In the genomic region with DNA sequence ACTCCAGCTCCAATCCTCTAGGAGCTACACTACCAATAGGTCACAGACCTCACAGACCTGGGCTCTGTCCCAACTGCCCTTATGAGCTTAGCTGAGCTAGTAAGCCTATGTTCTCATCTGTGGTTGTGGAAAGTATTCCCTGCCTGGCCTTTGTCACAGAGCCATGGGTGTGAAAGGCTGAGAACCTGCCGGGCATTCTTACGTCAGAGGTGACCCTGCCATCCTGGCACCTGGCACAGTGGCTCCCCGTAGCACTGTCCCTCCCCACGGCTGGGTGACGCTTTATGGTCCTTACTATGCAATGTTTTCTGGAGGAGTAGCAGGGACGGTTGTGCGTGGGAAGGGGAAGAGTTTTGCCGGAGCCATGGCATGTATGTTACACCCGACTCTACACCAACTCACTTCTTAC, we compare ENCODE assay signal across 15 cellular contexts. TPM values are rescaled to one million over a fixed set of nuclear protein-coding genes. Genes with fewer than 3 reads are reported as not detected.
DNase-seq lines count a peak whose midpoint lies in the region; ATAC-seq and TF ChIP-seq lines count a peak whose summit lies in the region.
"Had no signal": no experiment of that assay in that cellular context is flagged by ENCODE, and none has a peak within 500 bp of the region (broad histone marks: within the 10 kb centered on the region; RNA-seq: fewer than 3 reads in every experiment).

No MANE protein-coding gene starts in this region.

- no peaks in the 10 kb centered on the region for H3K27me3 Mint-ChIP-seq in IgD-negative memory B cell
- no peaks in the 10 kb centered on the region for H3K27me3 Mint-ChIP-seq in natural killer cell (ENCODE audit: low read depth in 2 of 2)
- peaks cover 42% of the 10 kb centered on the region for H3K27me3 Mint-ChIP-seq in mesothelial cell of epicardium (ENCODE audit: low read depth)

- intact Hi-C loops in natural killer cell (cut with micrococcal nuclease): loop anchor here (10.0 kb wide), 1 partner anchor 265 kb away; no protein-coding TSS in a partner anchor

- H3K4me3 Mint-ChIP-seq in IgD-negative memory B cell: peak overlapping the region in 3 of 4 donors; percentile 56 to 97 (median 71)
- H3K4me3 Mint-ChIP-seq in natural killer cell: peak overlapping the region; percentile 100
- no peak overlapping the region for H3K4me3 Mint-ChIP-seq in mesothelial cell of epicardium

- H3K27ac Mint-ChIP-seq in IgD-negative memory B cell (peak overlapping the region in 1 of 3 donors; percentile 86), natural killer cell (peak overlapping the region; percentile 99), mesothelial cell of epicardium (no peak overlapping the region)

- H3K4me3 ChIP-seq in coronary artery: peak overlapping the region; percentile 82

- ATAC-seq in natural killer cell: no peak
- ATAC-seq in HG03354 (IDR thresholded peaks at IDR 0.05; ENCODE audit: poor library complexity, severe bottlenecking, unreplicated experiment): no peak
- ATAC-seq in HG03460 (IDR thresholded peaks at IDR 0.05; ENCODE audit: unreplicated experiment): no peak

- TF ChIP-seq CTCF in coronary artery (IDR thresholded peaks at IDR 0.05): no peak
- TF ChIP-seq CTCF in natural killer cell (IDR thresholded peaks at IDR 0.05): no peak
- no peak for TF ChIP-seq CTCF in mesothelial cell of epicardium (IDR thresholded peaks at IDR 0.05; ENCODE audit: unreplicated experiment)

- peak; percentile 79 for DNase-seq in CD1c-positive myeloid dendritic cell (ENCODE audit: extremely low spot score)
- DNase-seq in coronary artery (ENCODE audit: low spot score): no peak
- DNase-seq in natural killer cell: no peak
- DNase-seq in mesothelial cell of epicardium (ENCODE audit: low spot score in 2 of 2, unreplicated experiment in 2 of 2): no peak
- no peak for DNase-seq in AG08396 (ENCODE audit: low spot score)
- DNase-seq: brain microvascular endothelial cell, hypothalamus, mesendoderm, MM.1S, OCI-M1, retina had no signal

- H3K9me3 Mint-ChIP-seq in IgD-negative memory B cell (no peaks in the 10 kb centered on the region), natural killer cell (no peaks in the 10 kb centered on the region), mesothelial cell of epicardium (no peaks in the 10 kb centered on the region)

- peak overlapping the region in 1 of 2 donors; percentile 65 for H3K27ac ChIP-seq in coronary artery
- H3K27ac ChIP-seq: brain microvascular endothelial cell, epithelial cell of prostate had no signal

- H3K4me1 Mint-ChIP-seq in IgD-negative memory B cell (peaks cover 50 to 59% (median 53%) of the 10 kb centered on the region in 3 donors), natural killer cell (peaks cover 70 to 83% of the 10 kb centered on the region in 2 donors), mesothelial cell of epicardium (peaks cover 14% of the 10 kb centered on the region)

- H3K36me3 Mint-ChIP-seq in IgD-negative memory B cell (peaks cover 1% of the 10 kb centered on the region), natural killer cell (peaks cover 13% of the 10 kb centered on the region), mesothelial cell of epicardium (no peaks in the 10 kb centered on the region)

RNA-seq across cellular contexts. Expression of a gene that starts 3.5 kb away (rescaled TPM):
- polyA plus RNA-seq in IgD-negative memory B cell: 117 TPM
- 100 to 1,000 TPM; 152 to 173 (median 172) TPM for total RNA-seq in natural killer cell
- 2.9 to 3.1 TPM (median 2.9 TPM) in 3 replicates for total RNA-seq in mesothelial cell of epicardium

RNA-seq across cellular contexts. Expression of a gene that starts 59.6 kb away (rescaled TPM):
- 8.9 TPM for polyA plus RNA-seq in IgD-negative memory B cell
- 10 to 100 TPM; 66.3 to 94.0 (median 81.7) TPM for total RNA-seq in natural killer cell
- total RNA-seq in mesothelial cell of epicardium: 71.6 to 77.8 TPM (median 77.4 TPM) in 3 replicates

Comparison
In these comparisons a context has a peak if more than half of its experiments do, and no peak if none do; other contexts are left out.
1. RNA of a gene that starts 3.5 kb away (total RNA-seq): 152 to 173 TPM in natural killer cell; 2.9 to 3.1 TPM in mesothelial cell of epicardium; every median in the first group is over 10 times any median in the second.